20 cellular contexts compared by ENCODE assay signal in genomic region chr9:93822229-93822628, GRCh38.
"Had no signal": no experiment of that assay in that cellular context is flagged by ENCODE, and none has a peak within 500 bp of the region (broad histone marks: within the 10 kb centered on the region; RNA-seq: fewer than 3 reads in every experiment).

No MANE protein-coding gene starts in this region.

- H3K4me3 ChIP-seq: coronary artery, lung, sigmoid colon, stomach, thyroid gland had no signal

- H3K27me3 ChIP-seq: thyroid gland had no signal

- H3K27ac ChIP-seq: coronary artery, neutrophil, parathyroid adenoma, sigmoid colon, stomach, thyroid gland had no signal

- DNase-seq: dermis blood vessel endothelial cell; effector memory CD4-positive, alpha-beta T cell; erythroblast; hypothalamus; natural killer cell; sigmoid colon; stimulated activated CD4-positive, alpha-beta T cell treated with anti-CD3 and anti-CD28 coated beads, Interleukin-2, amount 100 ng/mL, for 24 hours; stimulated activated CD4-positive, alpha-beta T cell treated with anti-CD3 and anti-CD28 coated beads, Interleukin-4, amount 100 ng/mL, for 24 hours; stimulated activated naive CD4-positive, alpha-beta T cell treated with Interleukin-2 at 50 U/mL for 16 hours; stomach; thyroid gland; trophoblast cell had no signal

- H3K4me1 ChIP-seq: parathyroid adenoma, thyroid gland had no signal

- H3K9me3 ChIP-seq: neutrophil, sigmoid colon, stomach, thyroid gland had no signal

- H3K4me3 Mint-ChIP-seq: memory B cell; natural killer cell; neural crest cell; stimulated activated effector memory CD8-positive, alpha-beta T cell treated with anti-CD3 and anti-CD28 coated beads, Interleukin-12 subunit alpha, Interleukin-12 subunit beta, amount 100 ng/mL, for 72 hours had no signal

- H3K9me3 Mint-ChIP-seq: natural killer cell; neural crest cell; stimulated activated effector memory CD8-positive, alpha-beta T cell treated with anti-CD3 and anti-CD28 coated beads, Interleukin-12 subunit alpha, Interleukin-12 subunit beta, amount 100 ng/mL, for 72 hours had no signal

- H3K36me3 ChIP-seq: neutrophil, sigmoid colon, stomach, thyroid gland had no signal

- H3K4me1 Mint-ChIP-seq: neural crest cell had no signal

- H3K27ac Mint-ChIP-seq: memory B cell; natural killer cell; progenitor cell of endocrine pancreas; stimulated activated effector memory CD8-positive, alpha-beta T cell treated with anti-CD3 and anti-CD28 coated beads, Interleukin-12 subunit alpha, Interleukin-12 subunit beta, amount 100 ng/mL, for 72 hours had no signal

- H3K9ac ChIP-seq: parathyroid adenoma had no signal

- H3K36me3 Mint-ChIP-seq: natural killer cell; stimulated activated effector memory CD8-positive, alpha-beta T cell treated with anti-CD3 and anti-CD28 coated beads, Interleukin-12 subunit alpha, Interleukin-12 subunit beta, amount 100 ng/mL, for 72 hours had no signal

- ATAC-seq: natural killer cell; stimulated activated effector memory CD8-positive, alpha-beta T cell treated with anti-CD3 and anti-CD28 coated beads, Interleukin-12 subunit alpha, Interleukin-12 subunit beta, amount 100 ng/mL, for 72 hours had no signal
